ENCODE assay signal across 27 cellular contexts in genomic region chr5:142934335-142934734, GRCh38.
A peak's percentile ranks its signal among the peaks of the same experiment; 100 is the strongest.
DNase-seq lines count a peak whose midpoint lies in the region; ATAC-seq, FAIRE-seq and TF ChIP-seq lines count a peak whose summit lies in the region.
"Had no signal": no experiment of that assay in that cellular context is flagged by ENCODE, and none has a peak within 500 bp of the region (broad histone marks: within the 10 kb centered on the region; RNA-seq: fewer than 3 reads in every experiment).

No MANE protein-coding gene starts in this region.

- H3K27ac ChIP-seq in GM12878 (ENCODE audit: control insufficient read depth, insufficient read depth): no peak overlapping the region
- H3K27ac ChIP-seq: GM23248, neural progenitor cell, SJCRH30, testis, VCaP had no signal

- TF ChIP-seq POLR2A in GM12878 (IDR thresholded peaks at IDR 0.05; ENCODE audit: low read depth, low read length): no peak

- no peaks in the 10 kb centered on the region for H3K9me3 Mint-ChIP-seq in activated T-cell treated with anti-CD3 and anti-CD28 coated beads, Interleukin-2, amount 50 U/mL, for 72 hours
- H3K9me3 Mint-ChIP-seq in activated T-cell treated with anti-CD3 and anti-CD28 coated beads, Interleukin-2, amount 50 U/mL, for 24 hours: no peaks in the 10 kb centered on the region
- H3K9me3 Mint-ChIP-seq: activated naive CD8-positive, alpha-beta T cell treated with anti-CD3 and anti-CD28 coated beads for 36 hours; memory B cell; neural progenitor cell had no signal

- CTCF ChIA-PET in GM12878 (lab: Yijun Ruan, JAX): interaction anchor here (1.1 to 5.5 kb wide), 7 partner anchors 10 to 221 kb away, joined by 3 to 65 read pairs (median 3); no protein-coding TSS in a partner anchor

- peaks cover 0 to 5% of the 10 kb centered on the region in 2 donors for H3K36me3 Mint-ChIP-seq in activated T-cell treated with anti-CD3 and anti-CD28 coated beads, Interleukin-2, amount 50 U/mL, for 72 hours (ENCODE audit: insufficient read depth in 2 of 2)
- H3K36me3 Mint-ChIP-seq in activated T-cell treated with anti-CD3 and anti-CD28 coated beads, Interleukin-2, amount 50 U/mL, for 24 hours (ENCODE audit: low read depth): peaks cover 42% of the 10 kb centered on the region

- no peak for TF ChIP-seq RAD21 in GM12878 (IDR thresholded peaks at IDR 0.05; ENCODE audit: insufficient read depth, low read depth, low read length)

- no peak overlapping the region for H3K4me3 ChIP-seq in GM12878
- no peak overlapping the region for H3K4me3 ChIP-seq in foreskin fibroblast (ENCODE audit: low read depth in 1 of 2, low read length in 2 of 2)
- H3K4me3 ChIP-seq: breast epithelium, GM23248, neural progenitor cell, SJCRH30, skin epidermis, testis had no signal

- H3K27ac Mint-ChIP-seq in activated T-cell treated with anti-CD3 and anti-CD28 coated beads, Interleukin-2, amount 50 U/mL, for 72 hours: peak overlapping the region; percentile 4
- H3K27ac Mint-ChIP-seq in activated T-cell treated with anti-CD3 and anti-CD28 coated beads, Interleukin-2, amount 50 U/mL, for 24 hours: no peak overlapping the region
- H3K27ac Mint-ChIP-seq: activated CD8-positive, alpha-beta T cell treated with anti-CD3 and anti-CD28 coated beads, Interleukin-2, amount 10 ng/mL, durations not matched to agents 7 days and 5 days; activated naive CD8-positive, alpha-beta T cell treated with anti-CD3 and anti-CD28 coated beads for 36 hours; memory B cell; neural progenitor cell had no signal

- no peaks in the 10 kb centered on the region for H3K79me2 ChIP-seq in GM12878 (ENCODE audit: control insufficient read depth, insufficient read depth, low read length)

- peak overlapping the region; percentile 15; the same call in 1 of the 2 replicates for H2AFZ ChIP-seq in GM12878 (ENCODE audit: control insufficient read depth, low read depth, low read length)
- H2AFZ ChIP-seq: GM23248, neural progenitor cell had no signal

- no peak for TF ChIP-seq EP300 in GM12878 (IDR thresholded peaks at IDR 0.05; ENCODE audit: borderline replicate concordance in 1 of 2, control insufficient read depth in 1 of 2, low read depth in 2 of 2, low read length in 2 of 2)

- no peak for FAIRE-seq in GM12878 (lab: Jason Lieb, UNC)
- FAIRE-seq: endothelial cell of umbilical vein, HepG2 had no signal

- in situ Hi-C loops in GM12878 (cut with MboI): no loop called here

- H3K27me3 Mint-ChIP-seq in activated T-cell treated with anti-CD3 and anti-CD28 coated beads, Interleukin-2, amount 50 U/mL, for 72 hours (ENCODE audit: low read depth): no peaks in the 10 kb centered on the region
- H3K27me3 Mint-ChIP-seq in activated T-cell treated with anti-CD3 and anti-CD28 coated beads, Interleukin-2, amount 50 U/mL, for 24 hours: no peaks in the 10 kb centered on the region
- H3K27me3 Mint-ChIP-seq: activated naive CD8-positive, alpha-beta T cell treated with anti-CD3 and anti-CD28 coated beads for 36 hours; memory B cell had no signal

- ATAC-seq in activated T-cell treated with anti-CD3 and anti-CD28 coated beads, Interleukin-2, amount 50 U/mL, for 72 hours (replicated peaks in 1 of 2): no peak
- no peak for ATAC-seq in GM12878
- ATAC-seq: activated CD8-positive, alpha-beta T cell treated with anti-CD3 and anti-CD28 coated beads, Interleukin-2, amount 10 ng/mL, durations not matched to agents 7 days and 5 days; HepG2; left colon had no signal

- 47% methylated on average over 3 of the region's 3 CpGs for WGBS in GM12878 (ENCODE audit: insufficient coverage, insufficient replicate concordance, low lambda C conversion rate, missing lambda C conversion rate)

- H3K9ac ChIP-seq in GM12878 (ENCODE audit: control insufficient read depth, insufficient read depth, low read length): no peak overlapping the region
- H3K9ac ChIP-seq: GM23248, neural progenitor cell had no signal

- peaks cover 50% of the 10 kb centered on the region for H3K4me1 Mint-ChIP-seq in activated T-cell treated with anti-CD3 and anti-CD28 coated beads, Interleukin-2, amount 50 U/mL, for 72 hours (ENCODE audit: low read depth)
- peaks cover 30% of the 10 kb centered on the region for H3K4me1 Mint-ChIP-seq in activated T-cell treated with anti-CD3 and anti-CD28 coated beads, Interleukin-2, amount 50 U/mL, for 24 hours (ENCODE audit: low read depth)

- no TSS peak for BruUV-seq in GM12878 (replicated peaks; lab: Mats Ljungman, UMichigan)

- H3K4me2 ChIP-seq in GM12878 (ENCODE audit: control insufficient read depth, insufficient read depth): no peak overlapping the region
- H3K4me2 ChIP-seq: neural progenitor cell had no signal

- no peak for DNase-seq in activated T-cell treated with anti-CD3 and anti-CD28 coated beads, Interleukin-2, amount 50 U/mL, for 72 hours
- DNase-seq in activated T-cell treated with anti-CD3 and anti-CD28 coated beads, Interleukin-2, amount 50 U/mL, for 24 hours: no peak
- DNase-seq in NCI-H1436 treated with DMSO at 0.1 percent for 48 hours (lab: John Stamatoyannopoulos, UW) (peak; percentile 72), GM12878 (ENCODE audit: low read depth, low spot score) (no peak), GM19240 (ENCODE audit: insufficient read length, low spot score) (no peak), epidermal melanocyte (ENCODE audit: insufficient read length, low spot score) (no peak), foreskin fibroblast (no peak)
- DNase-seq: activated CD4-positive, alpha-beta T cell treated with anti-CD3 and anti-CD28 coated beads for 4 hours; activated CD8-positive, alpha-beta T cell treated with anti-CD3 and anti-CD28 coated beads, Interleukin-2, amount 10 ng/mL, durations not matched to agents 7 days and 5 days; activated effector memory CD4-positive, alpha-beta T cell treated with Interleukin-2 at 50 U/mL for 16 hours; activated naive CD8-positive, alpha-beta T cell treated with anti-CD3 and anti-CD28 coated beads for 36 hours; activated T-cell treated with anti-CD3 and anti-CD28 coated beads for 4 hours; anterior cingulate cortex; GM23248; hippocampal formation; left colon; SJCRH30; stimulated activated naive CD4-positive, alpha-beta T cell; T1000; testis had no signal

- RAD21 ChIA-PET in GM12878 (lab: Charles Lee; ENCODE audit: unreplicated experiment): no interaction called here

- no peaks in the 10 kb centered on the region for H3K9me3 ChIP-seq in GM12878 (replicated peaks; ENCODE audit: control insufficient read depth, insufficient read depth, low read length)
- H3K9me3 ChIP-seq: breast epithelium, SJCRH30, testis had no signal

- TF ChIP-seq CTCF in GM12878 (IDR thresholded peaks at IDR 0.05 in 2 of 3, conservative IDR thresholded peaks at IDR 0.05 in 1 of 3; ENCODE audit: control insufficient read depth in 2 of 3, extremely low read depth in 1 of 3, insufficient read depth in 1 of 3, low read depth in 3 of 3, low read length in 3 of 3): no peak
- no peak for TF ChIP-seq CTCF in foreskin fibroblast (IDR thresholded peaks at IDR 0.05; ENCODE audit: low read depth, low read length)

- no peaks in the 10 kb centered on the region for H3K27me3 ChIP-seq in GM12878 (replicated peaks in 1 of 2; ENCODE audit: control insufficient read depth in 2 of 2, insufficient read depth in 2 of 2, low read length in 1 of 2)
- H3K27me3 ChIP-seq: breast epithelium, neural progenitor cell, SJCRH30, testis had no signal

- H3K4me3 Mint-ChIP-seq in activated T-cell treated with anti-CD3 and anti-CD28 coated beads, Interleukin-2, amount 50 U/mL, for 72 hours: no peak overlapping the region
- no peak overlapping the region for H3K4me3 Mint-ChIP-seq in activated T-cell treated with anti-CD3 and anti-CD28 coated beads, Interleukin-2, amount 50 U/mL, for 24 hours
- H3K4me3 Mint-ChIP-seq: activated CD8-positive, alpha-beta T cell treated with anti-CD3 and anti-CD28 coated beads, Interleukin-2, amount 10 ng/mL, durations not matched to agents 7 days and 5 days; activated naive CD8-positive, alpha-beta T cell treated with anti-CD3 and anti-CD28 coated beads for 36 hours; memory B cell; neural progenitor cell had no signal

- POLR2A ChIA-PET in GM12878 (lab: Charles Lee): no interaction called here

- H3K4me1 ChIP-seq in GM12878 (ENCODE audit: control insufficient read depth, insufficient read depth, low read length): peaks cover 4% of the 10 kb centered on the region; the same call in 1 of the 2 replicates
- H3K4me1 ChIP-seq: breast epithelium had no signal

- H3K36me3 ChIP-seq in GM12878 (ENCODE audit: control insufficient read depth in 2 of 2, insufficient read depth in 2 of 2, low read length in 1 of 2): no peaks in the 10 kb centered on the region
- H3K36me3 ChIP-seq: breast epithelium, neural progenitor cell had no signal

- H4K20me1 ChIP-seq in GM12878 (ENCODE audit: control insufficient read depth, insufficient read depth): no peaks in the 10 kb centered on the region

- SMC1A ChIA-PET in GM12878 (lab: Charles Lee; ENCODE audit: uncharacterized antibody, unreplicated experiment): interaction anchor here (0.6 to 2.2 kb wide), 12 partner anchors 9 to 905 kb away, joined by 3 to 18 read pairs (median 3); no protein-coding TSS in a partner anchor

- intact Hi-C loops in GM12878 (cut with micrococcal nuclease; ENCODE audit: unreplicated experiment): no loop called here

TF ChIP-seq in GM12878, 131 proteins besides CTCF, POLR2A, EP300 and RAD21 (continues in another document):
- TF ChIP-seq MLLT1 (IDR thresholded peaks at IDR 0.05) (no peak), EED (IDR thresholded peaks at IDR 0.05; ENCODE audit: low read depth) (no peak), HDAC2 (IDR thresholded peaks at IDR 0.05) (no peak), EZH2 (IDR thresholded peaks at IDR 0.05; ENCODE audit: borderline replicate concordance, control insufficient read depth, low read depth, low read length) (no peak), NBN (IDR thresholded peaks at IDR 0.05) (no peak), POLR2AphosphoS5 (IDR thresholded peaks at IDR 0.05; ENCODE audit: low read length) (no peak), RUNX3 (IDR thresholded peaks at IDR 0.05; ENCODE audit: low read length) (no peak), PAX8 (IDR thresholded peaks at IDR 0.05) (no peak), ATF7 (IDR thresholded peaks at IDR 0.05; ENCODE audit: low read depth) (no peak), MTA3 (IDR thresholded peaks at IDR 0.05; ENCODE audit: borderline replicate concordance, low read length) (no peak), HCFC1 (IDR thresholded peaks at IDR 0.05; ENCODE audit: low read length) (no peak), ZNF217 (IDR thresholded peaks at IDR 0.05) (no peak)
